In genomic region chr13:61187471-61187870, GRCh38 we compare ENCODE assay signal across 20 cellular contexts.
"Had no signal": no experiment of that assay in that cellular context is flagged by ENCODE, and none has a peak within 500 bp of the region (broad histone marks: within the 10 kb centered on the region; RNA-seq: fewer than 3 reads in every experiment).

No MANE protein-coding gene starts in this region.

- H3K27ac Mint-ChIP-seq: activated CD4-positive, alpha-beta memory T cell treated with anti-CD3 and anti-CD28 coated beads, Interleukin-2, amount 10 ng/mL, durations not matched to agents 7 days and 5 days; activated CD8-positive, alpha-beta memory T cell treated with anti-CD3 and anti-CD28 coated beads, Interleukin-2, amount 10 ng/mL, durations not matched to agents 7 days and 5 days; activated naive CD4-positive, alpha-beta T cell treated with anti-CD3 and anti-CD28 coated beads, Interleukin-2, amount 10 ng/mL, durations not matched to agents 7 days and 5 days; dendritic cell treated with granulocyte-macrophage colony-stimulating factor and Interleukin-4, amounts not matched to agents 40 ng/mL and 50 ng/mL, for 4 days; mesothelial cell of epicardium; naive thymus-derived CD8-positive, alpha-beta T cell; neural progenitor cell; type B pancreatic cell had no signal

- H3K4me3 Mint-ChIP-seq: activated CD4-positive, alpha-beta memory T cell treated with anti-CD3 and anti-CD28 coated beads, Interleukin-2, amount 10 ng/mL, durations not matched to agents 7 days and 5 days; activated CD8-positive, alpha-beta memory T cell treated with anti-CD3 and anti-CD28 coated beads, Interleukin-2, amount 10 ng/mL, durations not matched to agents 7 days and 5 days; activated naive CD4-positive, alpha-beta T cell treated with anti-CD3 and anti-CD28 coated beads, Interleukin-2, amount 10 ng/mL, durations not matched to agents 7 days and 5 days; dendritic cell treated with granulocyte-macrophage colony-stimulating factor and Interleukin-4, amounts not matched to agents 40 ng/mL and 50 ng/mL, for 4 days; mesothelial cell of epicardium; naive thymus-derived CD8-positive, alpha-beta T cell; neural progenitor cell; type B pancreatic cell had no signal

- H3K4me1 Mint-ChIP-seq: activated CD4-positive, alpha-beta memory T cell treated with anti-CD3 and anti-CD28 coated beads, Interleukin-2, amount 10 ng/mL, durations not matched to agents 7 days and 5 days; activated CD8-positive, alpha-beta memory T cell treated with anti-CD3 and anti-CD28 coated beads, Interleukin-2, amount 10 ng/mL, durations not matched to agents 7 days and 5 days; activated naive CD4-positive, alpha-beta T cell treated with anti-CD3 and anti-CD28 coated beads, Interleukin-2, amount 10 ng/mL, durations not matched to agents 7 days and 5 days; naive thymus-derived CD8-positive, alpha-beta T cell; neural progenitor cell had no signal

- H3K9me3 Mint-ChIP-seq: activated CD4-positive, alpha-beta memory T cell treated with anti-CD3 and anti-CD28 coated beads, Interleukin-2, amount 10 ng/mL, durations not matched to agents 7 days and 5 days; neural progenitor cell; type B pancreatic cell had no signal

- H3K36me3 Mint-ChIP-seq: activated CD8-positive, alpha-beta memory T cell treated with anti-CD3 and anti-CD28 coated beads, Interleukin-2, amount 10 ng/mL, durations not matched to agents 7 days and 5 days; activated naive CD4-positive, alpha-beta T cell treated with anti-CD3 and anti-CD28 coated beads, Interleukin-2, amount 10 ng/mL, durations not matched to agents 7 days and 5 days; mesothelial cell of epicardium; naive thymus-derived CD8-positive, alpha-beta T cell; neural progenitor cell; type B pancreatic cell had no signal

- H3K27me3 Mint-ChIP-seq: activated CD4-positive, alpha-beta memory T cell treated with anti-CD3 and anti-CD28 coated beads, Interleukin-2, amount 10 ng/mL, durations not matched to agents 7 days and 5 days; activated CD8-positive, alpha-beta memory T cell treated with anti-CD3 and anti-CD28 coated beads, Interleukin-2, amount 10 ng/mL, durations not matched to agents 7 days and 5 days; activated naive CD4-positive, alpha-beta T cell treated with anti-CD3 and anti-CD28 coated beads, Interleukin-2, amount 10 ng/mL, durations not matched to agents 7 days and 5 days; dendritic cell treated with granulocyte-macrophage colony-stimulating factor and Interleukin-4, amounts not matched to agents 40 ng/mL and 50 ng/mL, for 4 days; type B pancreatic cell had no signal

- DNase-seq: activated CD4-positive, alpha-beta memory T cell treated with anti-CD3 and anti-CD28 coated beads, Interleukin-2, amount 10 ng/mL, durations not matched to agents 7 days and 5 days; activated CD4-positive, alpha-beta T cell treated with anti-CD3 and anti-CD28 coated beads for 48 hours; activated CD8-positive, alpha-beta memory T cell treated with anti-CD3 and anti-CD28 coated beads, Interleukin-2, amount 10 ng/mL, durations not matched to agents 7 days and 5 days; activated effector memory CD4-positive, alpha-beta T cell treated with anti-CD3 and anti-CD28 coated beads, Interleukin-2, amount 50 U/mL, for 16 hours; activated naive CD4-positive, alpha-beta T cell treated with anti-CD3 and anti-CD28 coated beads, Interleukin-2, amount 10 ng/mL, durations not matched to agents 7 days and 5 days; activated T-cell treated with anti-CD3 and anti-CD28 coated beads for 4 hours; body of pancreas; effector CD4-positive, alpha-beta T cell; heart left ventricle; left ventricle myocardium superior; mammary epithelial cell; naive thymus-derived CD8-positive, alpha-beta T cell; retina; spleen; stimulated activated CD4-positive, alpha-beta T cell treated with anti-CD3 and anti-CD28 coated beads, Interleukin-4, amount 100 ng/mL, for 24 hours; stimulated activated naive CD4-positive, alpha-beta T cell treated with Interleukin-2 at 50 U/mL for 16 hours had no signal
